2 cellular contexts compared by ENCODE assay signal in genomic region chr2:136118819-136119716, GRCh38.
TF ChIP-seq lines count a peak whose summit lies in the region.

No MANE protein-coding gene starts in this region.

TF ChIP-seq in liver, 16 proteins besides CTCF, POLR2A, EP300 and RAD21 (continued from another document):
- TF ChIP-seq RXRA (IDR thresholded peaks at IDR 0.05) (no peak), YY1 (IDR thresholded peaks at IDR 0.05) (no peak), GABPA (IDR thresholded peaks at IDR 0.05 in 1 of 2, conservative IDR thresholded peaks at IDR 0.05 in 1 of 2) (no peak), TAF1 (conservative IDR thresholded peaks at IDR 0.05) (no peak), REST (IDR thresholded peaks at IDR 0.05) (no peak), MAX (IDR thresholded peaks at IDR 0.05) (no peak), HNF4A (conservative IDR thresholded peaks at IDR 0.05) (no peak), JUND (IDR thresholded peaks at IDR 0.05) (no peak), ZBTB33 (IDR thresholded peaks at IDR 0.05) (no peak), SP1 (IDR thresholded peaks at IDR 0.05) (no peak), ATF3 (IDR thresholded peaks at IDR 0.05) (no peak), EGR1 (IDR thresholded peaks at IDR 0.05; ENCODE audit: low read depth in 2 of 2) (no peak)

TF ChIP-seq in HepG2, 621 proteins besides CTCF, POLR2A, EP300 and RAD21 (continued from another document):
- TF ChIP-seq POGK (CRISPR knock-in tag; conservative IDR thresholded peaks at IDR 0.05) (no peak), KAT2B (IDR thresholded peaks at IDR 0.05; ENCODE audit: borderline replicate concordance, low read depth, low read length) (no peak), HNRNPLL (IDR thresholded peaks at IDR 0.05; ENCODE audit: low read depth, low read length, poor library complexity, severe bottlenecking) (no peak), HIVEP1 (CRISPR knock-in tag; IDR thresholded peaks at IDR 0.05) (no peak), NFATC3 (CRISPR knock-in tag; IDR thresholded peaks at IDR 0.05) (no peak), ZSCAN12 (CRISPR knock-in tag; IDR thresholded peaks at IDR 0.05) (no peak), SIN3B (IDR thresholded peaks at IDR 0.05; ENCODE audit: low read length) (no peak), HOXA7 (CRISPR knock-in tag; IDR thresholded peaks at IDR 0.05) (no peak), GATA4 (IDR thresholded peaks at IDR 0.05; ENCODE audit: borderline replicate concordance, low read depth) (no peak)
